Comparison of ENCODE assay signal across 13 cellular contexts in the genomic region with DNA sequence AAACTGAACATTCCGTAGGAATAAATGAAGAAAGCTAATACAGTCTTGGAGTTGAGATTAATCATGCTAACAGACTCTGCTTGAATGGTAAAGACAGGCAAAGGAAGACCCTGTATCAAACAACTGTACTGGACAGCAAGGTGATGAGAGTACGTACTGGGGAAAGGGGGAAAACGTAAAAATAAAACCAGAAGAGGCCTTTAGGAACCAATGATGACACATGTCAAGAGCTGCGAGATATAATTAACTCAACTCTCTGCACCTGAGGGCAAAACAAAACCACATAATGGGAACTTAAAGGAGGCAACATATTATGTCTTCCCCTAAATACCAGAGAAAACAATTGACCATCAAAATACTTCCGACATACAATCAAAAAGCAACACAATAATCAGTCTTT.
DNase-seq lines count a peak whose midpoint lies in the region; ATAC-seq and TF ChIP-seq lines count a peak whose summit lies in the region.
"Had no signal": no experiment of that assay in that cellular context is flagged by ENCODE, and none has a peak within 500 bp of the region (broad histone marks: within the 10 kb centered on the region; RNA-seq: fewer than 3 reads in every experiment).

No MANE protein-coding gene starts in this region.

- H3K9me3 ChIP-seq in Loucy (ENCODE audit: insufficient read depth, low read depth, low read length) (no peaks in the 10 kb centered on the region), WERI-Rb-1 (ENCODE audit: severe bottlenecking) (no peaks in the 10 kb centered on the region)
- H3K9me3 ChIP-seq: BLaER1 treated with 17β-estradiol and CSF1 and Interleukin-3, amounts not matched to agents 10 nM and 100 nM; SJSA1; stomach had no signal

- H3K4me3 ChIP-seq in Loucy (ENCODE audit: low read length, poor library complexity, severe bottlenecking): peak overlapping the region; percentile 14
- H3K4me3 ChIP-seq in WERI-Rb-1 (ENCODE audit: low read depth, low read length): no peak overlapping the region
- H3K4me3 ChIP-seq: BLaER1 treated with 17β-estradiol and CSF1 and Interleukin-3, amounts not matched to agents 10 nM and 100 nM; SJSA1; stomach had no signal

- no peaks in the 10 kb centered on the region for H3F3A ChIP-seq in Loucy (ENCODE audit: low read depth)

- H4K20me1 ChIP-seq in Loucy (ENCODE audit: insufficient read depth, low read length, poor library complexity, severe bottlenecking): no peaks in the 10 kb centered on the region

- DNase-seq in 8988T (no peak), WERI-Rb-1 (no peak), T-helper 9 cell (no peak), SIG-M5 treated with dmso at 0.1 percent for 504 hours (lab: John Stamatoyannopoulos, UW; ENCODE audit: unreplicated experiment) (no peak)
- DNase-seq: KBM-7, NCI-H1930, stomach had no signal

- peaks cover 42% of the 10 kb centered on the region for H3K79me2 ChIP-seq in Loucy (ENCODE audit: insufficient read depth, low read length)

- H3K27me3 ChIP-seq in Loucy (ENCODE audit: insufficient read depth, low read length, poor library complexity, severe bottlenecking): no peaks in the 10 kb centered on the region
- no peaks in the 10 kb centered on the region for H3K27me3 ChIP-seq in WERI-Rb-1 (ENCODE audit: insufficient read depth, low read depth, severe bottlenecking)
- H3K27me3 ChIP-seq: BLaER1 treated with 17β-estradiol and CSF1 and Interleukin-3, amounts not matched to agents 10 nM and 100 nM; SJSA1; stomach had no signal

- peaks cover 26% of the 10 kb centered on the region for H3K4me1 ChIP-seq in Loucy (ENCODE audit: insufficient read depth, low read length, poor library complexity, severe bottlenecking)

- peak overlapping the region; percentile 78 for H3K4me2 ChIP-seq in Loucy (ENCODE audit: low read depth, low read length, poor library complexity, severe bottlenecking)

- ATAC-seq in GM18858 (IDR thresholded peaks at IDR 0.05; ENCODE audit: unreplicated experiment): peak; percentile 65
- peak; percentile 53 for ATAC-seq in GM21423 (IDR thresholded peaks at IDR 0.05; ENCODE audit: unreplicated experiment)
- ATAC-seq in HG02884 (IDR thresholded peaks at IDR 0.05; ENCODE audit: unreplicated experiment): peak; percentile 64

- no peak overlapping the region for H3K9ac ChIP-seq in Loucy (ENCODE audit: low read depth, low read length, poor library complexity, severe bottlenecking)
- H3K9ac ChIP-seq: BLaER1 treated with 17β-estradiol and CSF1 and Interleukin-3, amounts not matched to agents 10 nM and 100 nM had no signal

- TF ChIP-seq CTCF in Loucy (conservative IDR thresholded peaks at IDR 0.05; ENCODE audit: low read length) (no peak), WERI-Rb-1 (IDR thresholded peaks at IDR 0.05; ENCODE audit: low read depth, low read length) (no peak)

- H3K36me3 ChIP-seq in Loucy (ENCODE audit: insufficient read depth, low read length) (no peaks in the 10 kb centered on the region), WERI-Rb-1 (peaks cover 22% of the 10 kb centered on the region)

- H3K9me2 ChIP-seq in Loucy (replicated peaks; ENCODE audit: low read depth, low read length): no peaks in the 10 kb centered on the region

- no peak overlapping the region for H3K27ac ChIP-seq in WERI-Rb-1
- H3K27ac ChIP-seq: BLaER1 treated with 17β-estradiol and CSF1 and Interleukin-3, amounts not matched to agents 10 nM and 100 nM; SJSA1; stomach had no signal

- no peak overlapping the region for H2AFZ ChIP-seq in Loucy (ENCODE audit: low read length)
